2 cellular contexts compared by ENCODE assay signal in genomic region chr14:68977741-68978549, GRCh38.
TF ChIP-seq lines count a peak whose summit lies in the region.

No MANE protein-coding gene starts in this region.

TF ChIP-seq in WTC11, 78 proteins besides CTCF, POLR2A, EP300 and RAD21 (continued from another document):
- TF ChIP-seq ELF4 (CRISPR knock-in tag; IDR thresholded peaks at IDR 0.05; ENCODE audit: low read depth) (0 out of 2 replicates have a peak, but pooled peaks have one; percentile 12), FOXP4 (CRISPR knock-in tag; IDR thresholded peaks at IDR 0.05) (peak; percentile 50; the same call in 1 of the 2 replicates), GABPB1 (CRISPR knock-in tag; IDR thresholded peaks at IDR 0.05) (0 out of 2 replicates have a peak, but pooled peaks have one; percentile 18), NR1H2 (CRISPR knock-in tag; IDR thresholded peaks at IDR 0.05) (no peak), IRF1 (CRISPR knock-in tag; IDR thresholded peaks at IDR 0.05) (0 out of 2 replicates have a peak, but pooled peaks have one; percentile 21), E2F4 (CRISPR knock-in tag; IDR thresholded peaks at IDR 0.05; ENCODE audit: borderline replicate concordance, low read depth) (no peak), SP1 (CRISPR knock-in tag; conservative IDR thresholded peaks at IDR 0.05) (peak; percentile 53; the same call in 1 of the 2 replicates), ZNF317 (CRISPR knock-in tag; IDR thresholded peaks at IDR 0.05; ENCODE audit: borderline replicate concordance, low read depth) (0 out of 2 replicates have a peak, but pooled peaks have one; percentile 24)

TF ChIP-seq in HepG2, 621 proteins besides CTCF, POLR2A, EP300 and RAD21 (continued from another document and continues in another):
- TF ChIP-seq ZBTB2 (CRISPR knock-in tag; IDR thresholded peaks at IDR 0.05; ENCODE audit: low read depth), result no peak
- TF ChIP-seq ETV6 (CRISPR knock-in tag; conservative IDR thresholded peaks at IDR 0.05), result no peak
- TF ChIP-seq NBN (conservative IDR thresholded peaks at IDR 0.05), result no peak
- no peak for TF ChIP-seq ZBTB26 (CRISPR knock-in tag; IDR thresholded peaks at IDR 0.05; ENCODE audit: borderline replicate concordance)
- no peak for TF ChIP-seq ZNF318 (CRISPR knock-in tag; IDR thresholded peaks at IDR 0.05)
- peak; percentile 33; the same call in 1 of the 2 replicates for TF ChIP-seq ZNF138 (CRISPR knock-in tag; IDR thresholded peaks at IDR 0.05; ENCODE audit: low read depth)
- TF ChIP-seq NFE2L2 (IDR thresholded peaks at IDR 0.05; ENCODE audit: low read length), result no peak
- peak; percentile 24; the same call in 1 of the 2 replicates for TF ChIP-seq GMEB1 (CRISPR knock-in tag; IDR thresholded peaks at IDR 0.05; ENCODE audit: borderline replicate concordance)
- TF ChIP-seq ZNF790 (CRISPR knock-in tag; IDR thresholded peaks at IDR 0.05; ENCODE audit: borderline replicate concordance), result no peak
- no peak for TF ChIP-seq HNRNPUL1 (IDR thresholded peaks at IDR 0.05; ENCODE audit: low read depth, low read length)
- TF ChIP-seq MIER2 (CRISPR knock-in tag; IDR thresholded peaks at IDR 0.05), result no peak
- no peak for TF ChIP-seq SMARCC2 (IDR thresholded peaks at IDR 0.05)
- TF ChIP-seq ZMYM2 (CRISPR knock-in tag; IDR thresholded peaks at IDR 0.05), result 0 out of 2 replicates have a peak, but pooled peaks have one; percentile 8
- TF ChIP-seq E2F5 (CRISPR knock-in tag; conservative IDR thresholded peaks at IDR 0.05), result no peak
- TF ChIP-seq ZSCAN9 (CRISPR knock-in tag; IDR thresholded peaks at IDR 0.05; ENCODE audit: borderline replicate concordance), result no peak; the same call in 1 of the 2 replicates
- no peak for TF ChIP-seq KDM6A (CRISPR knock-in tag; IDR thresholded peaks at IDR 0.05; ENCODE audit: low read depth)
- TF ChIP-seq KDM1A (CRISPR knock-in tag; IDR thresholded peaks at IDR 0.05), result no peak
- TF ChIP-seq SIX1 (CRISPR knock-in tag; IDR thresholded peaks at IDR 0.05; ENCODE audit: borderline replicate concordance), result no peak
- no peak for TF ChIP-seq ZNF569 (CRISPR knock-in tag; IDR thresholded peaks at IDR 0.05; ENCODE audit: borderline replicate concordance)
- no peak for TF ChIP-seq CREM (IDR thresholded peaks at IDR 0.05)
- TF ChIP-seq CREM (CRISPR knock-in tag; IDR thresholded peaks at IDR 0.05), result no peak
- TF ChIP-seq TCF12 (IDR thresholded peaks at IDR 0.05), result no peak
- TF ChIP-seq TCF12 (CRISPR knock-in tag; IDR thresholded peaks at IDR 0.05), result 0 out of 2 replicates have a peak, but pooled peaks have one; percentile 59
- no peak for TF ChIP-seq PCBP1 (IDR thresholded peaks at IDR 0.05; ENCODE audit: borderline replicate concordance, low read depth, low read length)
- TF ChIP-seq ZNF124 (CRISPR knock-in tag; IDR thresholded peaks at IDR 0.05), result no peak
- TF ChIP-seq CENPT (CRISPR knock-in tag; IDR thresholded peaks at IDR 0.05; ENCODE audit: low read depth), result no peak
- no peak for TF ChIP-seq XBP1 (CRISPR knock-in tag; IDR thresholded peaks at IDR 0.05)
- TF ChIP-seq ZNF256 (CRISPR knock-in tag; conservative IDR thresholded peaks at IDR 0.05), result no peak
- TF ChIP-seq MYPOP (CRISPR knock-in tag; IDR thresholded peaks at IDR 0.05), result peak; percentile 65
- no peak for TF ChIP-seq ZBTB1 (CRISPR knock-in tag; IDR thresholded peaks at IDR 0.05; ENCODE audit: borderline replicate concordance)
- TF ChIP-seq ZNF263 (CRISPR knock-in tag; IDR thresholded peaks at IDR 0.05), result peak; percentile 56; the same call in 1 of the 2 replicates
- TF ChIP-seq ISL2 (CRISPR knock-in tag; IDR thresholded peaks at IDR 0.05), result no peak
- TF ChIP-seq ZSCAN12 (CRISPR knock-in tag; IDR thresholded peaks at IDR 0.05), result no peak
- no peak for TF ChIP-seq ZSCAN20 (CRISPR knock-in tag; IDR thresholded peaks at IDR 0.05; ENCODE audit: borderline replicate concordance)
- TF ChIP-seq MTF1 (CRISPR knock-in tag; IDR thresholded peaks at IDR 0.05), result no peak
- no peak for TF ChIP-seq FOSL1 (CRISPR knock-in tag; IDR thresholded peaks at IDR 0.05; ENCODE audit: borderline replicate concordance)
- TF ChIP-seq ZBTB14 (CRISPR knock-in tag; IDR thresholded peaks at IDR 0.05), result no peak
- TF ChIP-seq ZNF34 (CRISPR knock-in tag; IDR thresholded peaks at IDR 0.05; ENCODE audit: borderline replicate concordance), result no peak
- TF ChIP-seq ZNF503 (CRISPR knock-in tag; IDR thresholded peaks at IDR 0.05), result no peak
- no peak for TF ChIP-seq ZFP62 (CRISPR knock-in tag; IDR thresholded peaks at IDR 0.05)
